8 cellular contexts compared by ENCODE assay signal in the genomic region with DNA sequence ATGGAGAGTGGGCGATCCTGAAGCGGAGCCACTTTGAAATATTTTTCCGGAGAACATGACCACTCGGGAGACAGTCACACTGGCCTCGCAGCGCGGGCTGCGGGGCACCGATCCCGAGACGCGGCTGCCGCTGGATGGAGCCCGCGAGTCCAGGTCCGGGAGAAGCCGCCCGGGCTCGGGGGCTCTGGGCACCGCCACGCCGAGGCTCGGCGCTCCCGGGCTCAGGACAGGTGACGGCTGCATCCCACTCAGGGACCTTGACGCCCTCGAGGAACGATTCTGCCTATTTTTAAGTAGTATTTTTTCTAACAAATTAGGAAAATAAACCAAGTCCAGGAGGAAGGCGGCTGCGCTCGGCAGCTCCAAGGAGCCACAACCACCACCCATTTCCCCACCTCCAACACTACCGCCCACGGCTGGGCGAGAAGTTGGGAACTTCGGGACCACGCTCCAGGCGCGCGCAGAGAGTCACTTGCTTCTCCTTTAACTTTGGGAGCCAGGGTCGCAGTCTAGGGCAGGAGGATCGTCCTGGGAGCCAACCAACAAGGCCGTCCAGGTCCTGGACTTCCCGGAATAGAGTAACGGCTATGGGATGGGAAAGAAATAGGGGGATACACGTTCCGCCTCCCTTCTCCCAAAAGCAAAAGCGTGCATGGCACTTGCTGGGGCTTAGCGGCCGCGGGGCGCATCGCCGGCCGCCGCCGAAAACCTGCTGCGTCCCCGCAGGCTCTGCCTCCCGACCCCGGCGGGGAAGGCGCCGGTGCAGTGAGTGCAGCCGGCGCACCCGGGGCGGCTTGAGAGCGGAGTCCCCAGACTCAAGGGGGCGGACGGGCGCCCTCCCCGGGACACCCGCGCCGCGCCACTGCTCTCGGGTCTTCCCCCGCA. TPM values are rescaled to one million over a fixed set of nuclear protein-coding genes. Genes with fewer than 3 reads are reported as not detected.
DNase-seq lines count a peak whose midpoint lies in the region; ATAC-seq and TF ChIP-seq lines count a peak whose summit lies in the region.

No MANE protein-coding gene starts in this region.

- H3K27me3 ChIP-seq in DND-41 (ENCODE audit: insufficient read depth, low read length, poor library complexity) (peaks cover 29% of the 10 kb centered on the region), spleen (replicated peaks in 1 of 7) (peaks cover 0 to 89% (median 52%) of the 10 kb centered on the region in 7 donors)

- H3K4me1 ChIP-seq in DND-41 (ENCODE audit: insufficient read depth, low read length) = no peaks in the 10 kb centered on the region
- H3K4me1 ChIP-seq in spleen = peaks cover 24 to 40% (median 31%) of the 10 kb centered on the region in 6 donors

- TF ChIP-seq CTCF in DND-41 (IDR thresholded peaks at IDR 0.05; ENCODE audit: borderline replicate concordance, extremely low read depth, low read length, poor library complexity, severe bottlenecking) (no peak), LNCAP (IDR thresholded peaks at IDR 0.05) (peak; percentile 92), spleen (IDR thresholded peaks at IDR 0.05 in 8 of 11, conservative IDR thresholded peaks at IDR 0.05 in 3 of 11) (peak in 10 of 11 experiments; percentile 10 to 70 (median 53))

- peak; percentile 15 for DNase-seq in DND-41
- peak; percentile 13 for DNase-seq in T1000 (lab: John Stamatoyannopoulos, UW)
- DNase-seq in central memory CD4-positive, alpha-beta T cell = peak; percentile 19
- DNase-seq in islet precursor cell = peak; percentile 80
- peak; percentile 85 for DNase-seq in spleen
- DNase-seq in mesenteric fat pad (ENCODE audit: low spot score) = no peak

- ATAC-seq in DND-41 (ENCODE audit: insufficient read depth, low read depth) = peak; percentile 59; the same call in 2 of the 3 replicates
- no peak for ATAC-seq in HG03280 (IDR thresholded peaks at IDR 0.05; ENCODE audit: unreplicated experiment)

- no peaks in the 10 kb centered on the region for H4K20me1 ChIP-seq in DND-41 (ENCODE audit: insufficient read depth, low read length)

- H3K4me2 ChIP-seq in DND-41 (ENCODE audit: insufficient read depth, low read length) = no peak overlapping the region

- no peak for TF ChIP-seq POLR2A in spleen (IDR thresholded peaks at IDR 0.05)

- H3K4me3 ChIP-seq in DND-41 (ENCODE audit: low read depth in 1 of 2, low read length in 2 of 2) = no peak overlapping the region
- H3K4me3 ChIP-seq in spleen = peak overlapping the region; percentile 35 to 69 (median 49)

- H3K27ac ChIP-seq in DND-41 (ENCODE audit: low read length) (no peak overlapping the region), spleen (no peak overlapping the region)

- H3K36me3 ChIP-seq in DND-41 (ENCODE audit: insufficient read depth, low read length) = no peaks in the 10 kb centered on the region
- H3K36me3 ChIP-seq in spleen = no peaks in the 10 kb centered on the region

- no peaks in the 10 kb centered on the region for H3K79me2 ChIP-seq in DND-41 (ENCODE audit: insufficient read depth, low read length)

- WGBS in spleen, 5 donors = 0 to 1% (median 1%) methylated on average over 36 to 79 of the region's 79 CpGs

- intact Hi-C loops in spleen (cut with DNase I; ENCODE audit: low total_unique reads) = no loop called here

- no peak overlapping the region for H3K9ac ChIP-seq in DND-41 (ENCODE audit: low read depth, low read length)

- H3K9me3 ChIP-seq in DND-41 (ENCODE audit: insufficient read depth, low read length, severe bottlenecking) = no peaks in the 10 kb centered on the region
- H3K9me3 ChIP-seq in spleen = no peaks in the 10 kb centered on the region

- H2AFZ ChIP-seq in DND-41 (ENCODE audit: low read depth, low read length) = no peak overlapping the region

RNA-seq across cellular contexts. Expression of a gene that starts 0.9 kb away (rescaled TPM):
- total RNA-seq in spleen (under 1 TPM in 4 of 7 donors, not detected in 3; 0.14 to 0.61 (median 0.39) TPM), mesenteric fat pad (not detected)
- polyA plus RNA-seq in spleen = under 1 TPM in 2 of 3 donors, not detected in 1; 0.02 to 0.03 TPM

RNA-seq across cellular contexts. Expression of a gene that starts 40.7 kb away (rescaled TPM):
- total RNA-seq in spleen (10 to 100 TPM; 23.1 to 30.7 (median 28.1) TPM), mesenteric fat pad (43.5 TPM)
- polyA plus RNA-seq in spleen = 10 to 100 TPM in 2 of 3 donors, 1 to 10 TPM in 1; 8.8 to 13.1 (median 10.7) TPM

Comparison
In these comparisons a context has a peak if more than half of its experiments do, and no peak if none do; other contexts are left out.
1. H3K4me3 ChIP-seq: peak in spleen (8 of 8); none in DND-41 (0 of 2).